ENCODE assay signal across 25 cellular contexts in genomic region chr11:4167758-4168157, GRCh38.
"Had no signal": no experiment of that assay in that cellular context is flagged by ENCODE, and none has a peak within 500 bp of the region (broad histone marks: within the 10 kb centered on the region; RNA-seq: fewer than 3 reads in every experiment).

No MANE protein-coding gene starts in this region.

- DNase-seq: dorsolateral prefrontal cortex; effector CD8-positive, alpha-beta T cell; foreskin fibroblast; glutamatergic neuron; islet precursor cell; left ventricle myocardium inferior; lower lobe of right lung; mesendoderm; naive B cell; nucleus accumbens; ovary; sigmoid colon; stimulated activated CD4-positive, alpha-beta T cell treated with anti-CD3 and anti-CD28 coated beads, Interleukin-2, amount 100 ng/mL, for 24 hours; stimulated activated CD4-positive, alpha-beta T cell treated with anti-CD3 and anti-CD28 coated beads, Interleukin-4, amount 100 ng/mL, for 4 hours; stimulated activated naive CD4-positive, alpha-beta T cell treated with Interleukin-2 at 50 U/mL for 16 hours; tibial artery; upper lobe of left lung had no signal

- H3K4me1 Mint-ChIP-seq: naive B cell, neural crest cell had no signal

- H3K4me3 Mint-ChIP-seq: naive B cell, neural crest cell had no signal

- ATAC-seq: esophagus mucosa, gastroesophageal sphincter had no signal

- H3K27ac ChIP-seq: coronary artery, dorsolateral prefrontal cortex, gastroesophageal sphincter, left ventricle myocardium inferior, lower lobe of right lung, ovary, right atrium auricular region, sigmoid colon, skin epidermis, tibial artery, upper lobe of left lung, vagina had no signal

- FAIRE-seq: endometrium had no signal

- H3K36me3 Mint-ChIP-seq: naive B cell had no signal

- H3K36me3 ChIP-seq: gastroesophageal sphincter, left ventricle myocardium inferior, lower lobe of right lung, ovary, right atrium auricular region, sigmoid colon, tibial artery, upper lobe of left lung, vagina had no signal

- H3K4me3 ChIP-seq: coronary artery, dorsolateral prefrontal cortex, gastroesophageal sphincter, left ventricle myocardium inferior, lower lobe of right lung, ovary, right atrium auricular region, sigmoid colon, skin epidermis, tibial artery, upper lobe of left lung, vagina had no signal

- H3K4me1 ChIP-seq: gastroesophageal sphincter, left ventricle myocardium inferior, lower lobe of right lung, right atrium auricular region, sigmoid colon, tibial artery, upper lobe of left lung, vagina had no signal

- H3K9me3 ChIP-seq: gastroesophageal sphincter, left ventricle myocardium inferior, lower lobe of right lung, ovary, right atrium auricular region, sigmoid colon, tibial artery, upper lobe of left lung, vagina had no signal

- H3K27me3 ChIP-seq: dorsolateral prefrontal cortex, gastroesophageal sphincter, ovary, right atrium auricular region, sigmoid colon, tibial artery, upper lobe of left lung, vagina had no signal
